Comparison of ENCODE assay signal across 9 cellular contexts in the genomic region with DNA sequence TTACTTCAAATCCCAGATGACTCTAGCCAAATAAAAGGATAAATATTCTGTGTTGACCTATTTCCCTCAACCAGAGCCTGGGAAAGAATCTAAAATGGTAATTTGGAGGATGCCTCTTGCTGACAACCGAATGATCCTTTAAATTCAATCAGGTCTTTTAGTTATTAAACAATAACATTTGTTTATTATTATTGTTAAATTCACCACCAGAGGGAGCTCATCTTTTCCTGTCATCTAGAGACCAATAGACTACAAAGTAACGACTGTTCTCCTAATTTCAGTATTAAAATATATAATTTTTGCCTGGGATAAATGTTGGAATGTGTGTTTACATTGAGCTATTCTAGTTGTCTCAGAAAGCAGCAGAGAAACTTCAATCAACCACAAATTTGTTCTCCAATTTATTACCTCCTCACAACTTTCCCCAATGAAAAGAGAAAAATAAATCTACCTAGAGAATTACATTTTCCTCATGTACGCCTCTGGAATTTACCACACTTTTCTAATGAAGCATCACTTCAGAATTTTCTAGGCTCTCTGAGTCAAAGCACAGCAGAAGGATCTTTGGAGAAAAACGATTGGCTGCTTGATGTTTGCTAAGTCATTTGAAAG.
A peak's percentile ranks its signal among the peaks of the same experiment; 100 is the strongest.
DNase-seq lines count a peak whose midpoint lies in the region; ATAC-seq and TF ChIP-seq lines count a peak whose summit lies in the region.
"Had no signal": no experiment of that assay in that cellular context is flagged by ENCODE, and none has a peak within 500 bp of the region (broad histone marks: within the 10 kb centered on the region; RNA-seq: fewer than 3 reads in every experiment).

No MANE protein-coding gene starts in this region.

- no peak for ATAC-seq in activated CD4-positive, CD25-positive, alpha-beta regulatory T cell treated with anti-CD3 and anti-CD28 coated beads, Interleukin-2, amount 50 U/mL, for 24 hours

- no TSS peak for BruUV-seq in Caco-2 (replicated peaks; lab: Mats Ljungman, UMichigan)

- H3K4me1 Mint-ChIP-seq in Caco-2 (ENCODE audit: low read depth, unreplicated experiment): no peaks in the 10 kb centered on the region

- WGBS in stomach, 5 donors: 35 to 47% (median 39%) methylated on average over 4 of the region's 4 CpGs

- H3K4me3 ChIP-seq in Caco-2 (ENCODE audit: low read depth, low read length) (no peak overlapping the region), stomach (no peak overlapping the region)

- H3K9me3 ChIP-seq in Caco-2 (no peaks in the 10 kb centered on the region), stomach (peaks cover 0 to 12% (median 0%) of the 10 kb centered on the region in 4 donors)

- TF ChIP-seq CTCF in Caco-2 (IDR thresholded peaks at IDR 0.05; ENCODE audit: insufficient read depth in 1 of 2, low read depth in 1 of 2, low read length in 1 of 2, severe bottlenecking in 1 of 2, unreplicated experiment in 1 of 2) (peak; percentile 26 to 66), VCaP (conservative IDR thresholded peaks at IDR 0.05) (peak; percentile 49), stomach (IDR thresholded peaks at IDR 0.05) (peak in 2 of 7 experiments; percentile 24 to 47)

- CTCF ChIA-PET in Caco-2 (lab: Charles Lee): interaction anchor here (0.5 to 1.0 kb wide), 6 partner anchors 11 to 1398 kb away, joined by 3 read pairs; no protein-coding TSS in a partner anchor

- TF ChIP-seq POLR2A in stomach (IDR thresholded peaks at IDR 0.05): no peak

- intact Hi-C loops in Caco-2 (cut with micrococcal nuclease; ENCODE audit: unreplicated experiment): loop anchor here (1.0 to 5.0 kb wide), 4 partner anchors 143 to 403 kb away; a partner anchor contains a TSS
- intact Hi-C loops in stomach (cut with DNase I; ENCODE audit: low total_unique reads): no loop called here

- H3K4me3 Mint-ChIP-seq in Caco-2 (ENCODE audit: unreplicated experiment): no peak overlapping the region

- no peaks in the 10 kb centered on the region for H3K27me3 ChIP-seq in Caco-2 (replicated peaks; ENCODE audit: control insufficient read depth, insufficient read depth, low read length)
- no peaks in the 10 kb centered on the region for H3K27me3 ChIP-seq in stomach

- H3K27ac ChIP-seq in VCaP (no peak overlapping the region), stomach (no peak overlapping the region)

- no peak overlapping the region for H3K27ac Mint-ChIP-seq in Caco-2 (ENCODE audit: unreplicated experiment)

- H3K36me3 ChIP-seq in Caco-2 (ENCODE audit: control insufficient read depth, insufficient read depth, low read length): no peaks in the 10 kb centered on the region
- H3K36me3 ChIP-seq in stomach: no peaks in the 10 kb centered on the region

- no peaks in the 10 kb centered on the region for H3K4me1 ChIP-seq in Caco-2
- no peaks in the 10 kb centered on the region for H3K4me1 ChIP-seq in stomach

- no peaks in the 10 kb centered on the region for H3K27me3 Mint-ChIP-seq in Caco-2 (ENCODE audit: insufficient read depth, unreplicated experiment)

- DNase-seq in Caco-2 (no peak), LHCN-M2 (ENCODE audit: low read depth) (peak; percentile 47), kidney glomerular epithelial cell (lab: John Stamatoyannopoulos, UW) (peak; percentile 9), stomach (no peak), GOT3 (lab: John Stamatoyannopoulos, UW) (no peak)
- no peak for DNase-seq in activated CD4-positive, alpha-beta T cell treated with anti-CD3 and anti-CD28 coated beads for 48 hours
- DNase-seq: stimulated activated CD4-positive, alpha-beta T cell treated with anti-CD3 and anti-CD28 coated beads, Interleukin-12 subunit alpha, Interleukin-12 subunit beta, amount 100 ng/mL, for 4 hours had no signal

- no peak for TF ChIP-seq EP300 in stomach (IDR thresholded peaks at IDR 0.05)

- POLR2A ChIA-PET in Caco-2 (lab: Charles Lee): no interaction called here

- H3K36me3 Mint-ChIP-seq in Caco-2 (ENCODE audit: insufficient read depth, unreplicated experiment): no peaks in the 10 kb centered on the region

- peaks cover 15% of the 10 kb centered on the region for H3K9me3 Mint-ChIP-seq in Caco-2 (ENCODE audit: unreplicated experiment)

Comparison
In these comparisons a context has a peak if more than half of its experiments do, and no peak if none do; other contexts are left out.
1. DNase-seq: peak in LHCN-M2 (single experiment) and kidney glomerular epithelial cell (single experiment); none in Caco-2 (0 of 2), activated CD4-positive, alpha-beta T cell treated with anti-CD3 and anti-CD28 coated beads for 48 hours (single experiment), stomach (single experiment) and GOT3 (single experiment).